In the genomic region with DNA sequence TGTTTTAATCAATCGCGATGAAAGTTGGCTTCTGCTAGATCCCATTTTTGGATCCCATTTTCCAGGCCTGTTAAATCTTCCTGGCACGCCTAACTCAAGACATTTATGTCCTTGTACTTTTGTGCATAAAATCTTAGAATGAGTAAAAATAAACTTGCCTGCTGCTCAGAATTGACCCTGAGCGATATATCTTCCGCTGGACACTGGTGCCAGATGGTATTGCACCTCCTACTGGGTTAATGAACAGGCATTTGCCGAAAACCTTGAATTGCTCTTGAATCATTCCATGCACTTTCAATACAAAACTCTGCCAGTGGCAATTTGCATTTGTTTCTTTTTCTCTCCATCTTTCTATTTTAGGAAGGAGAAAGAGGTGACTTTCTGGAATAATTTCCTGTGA, we compare ENCODE assay signal across 1 cellular context.
TF ChIP-seq lines count a peak whose summit lies in the region.

No MANE protein-coding gene starts in this region.

TF ChIP-seq in HCT116, 20 proteins besides CTCF, POLR2A, EP300 and RAD21 (continued from another document):
- TF ChIP-seq ZFX (IDR thresholded peaks at IDR 0.05) (no peak), EZH2 (IDR thresholded peaks at IDR 0.05) (no peak), EGR1 (IDR thresholded peaks at IDR 0.05; ENCODE audit: low read depth) (no peak), POLR2AphosphoS5 (IDR thresholded peaks at IDR 0.05; ENCODE audit: low read depth, low read length) (no peak), SRF (IDR thresholded peaks at IDR 0.05; ENCODE audit: low read depth) (no peak), CBX3 (IDR thresholded peaks at IDR 0.05; ENCODE audit: low read depth) (no peak), YY1 (IDR thresholded peaks at IDR 0.05; ENCODE audit: extremely low read depth, insufficient replicate concordance, low read depth, low read length) (no peak), SP1 (IDR thresholded peaks at IDR 0.05; ENCODE audit: low read depth) (no peak)
- TF ChIP-seq, protein P1, sequence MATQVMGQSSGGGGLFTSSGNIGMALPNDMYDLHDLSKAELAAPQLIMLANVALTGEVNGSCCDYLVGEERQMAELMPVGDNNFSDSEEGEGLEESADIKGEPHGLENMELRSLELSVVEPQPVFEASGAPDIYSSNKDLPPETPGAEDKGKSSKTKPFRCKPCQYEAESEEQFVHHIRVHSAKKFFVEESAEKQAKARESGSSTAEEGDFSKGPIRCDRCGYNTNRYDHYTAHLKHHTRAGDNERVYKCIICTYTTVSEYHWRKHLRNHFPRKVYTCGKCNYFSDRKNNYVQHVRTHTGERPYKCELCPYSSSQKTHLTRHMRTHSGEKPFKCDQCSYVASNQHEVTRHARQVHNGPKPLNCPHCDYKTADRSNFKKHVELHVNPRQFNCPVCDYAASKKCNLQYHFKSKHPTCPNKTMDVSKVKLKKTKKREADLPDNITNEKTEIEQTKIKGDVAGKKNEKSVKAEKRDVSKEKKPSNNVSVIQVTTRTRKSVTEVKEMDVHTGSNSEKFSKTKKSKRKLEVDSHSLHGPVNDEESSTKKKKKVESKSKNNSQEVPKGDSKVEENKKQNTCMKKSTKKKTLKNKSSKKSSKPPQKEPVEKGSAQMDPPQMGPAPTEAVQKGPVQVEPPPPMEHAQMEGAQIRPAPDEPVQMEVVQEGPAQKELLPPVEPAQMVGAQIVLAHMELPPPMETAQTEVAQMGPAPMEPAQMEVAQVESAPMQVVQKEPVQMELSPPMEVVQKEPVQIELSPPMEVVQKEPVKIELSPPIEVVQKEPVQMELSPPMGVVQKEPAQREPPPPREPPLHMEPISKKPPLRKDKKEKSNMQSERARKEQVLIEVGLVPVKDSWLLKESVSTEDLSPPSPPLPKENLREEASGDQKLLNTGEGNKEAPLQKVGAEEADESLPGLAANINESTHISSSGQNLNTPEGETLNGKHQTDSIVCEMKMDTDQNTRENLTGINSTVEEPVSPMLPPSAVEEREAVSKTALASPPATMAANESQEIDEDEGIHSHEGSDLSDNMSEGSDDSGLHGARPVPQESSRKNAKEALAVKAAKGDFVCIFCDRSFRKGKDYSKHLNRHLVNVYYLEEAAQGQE (IDR thresholded peaks at IDR 0.05; ENCODE audit: low read depth) = no peak
- TF ChIP-seq, protein P2, sequence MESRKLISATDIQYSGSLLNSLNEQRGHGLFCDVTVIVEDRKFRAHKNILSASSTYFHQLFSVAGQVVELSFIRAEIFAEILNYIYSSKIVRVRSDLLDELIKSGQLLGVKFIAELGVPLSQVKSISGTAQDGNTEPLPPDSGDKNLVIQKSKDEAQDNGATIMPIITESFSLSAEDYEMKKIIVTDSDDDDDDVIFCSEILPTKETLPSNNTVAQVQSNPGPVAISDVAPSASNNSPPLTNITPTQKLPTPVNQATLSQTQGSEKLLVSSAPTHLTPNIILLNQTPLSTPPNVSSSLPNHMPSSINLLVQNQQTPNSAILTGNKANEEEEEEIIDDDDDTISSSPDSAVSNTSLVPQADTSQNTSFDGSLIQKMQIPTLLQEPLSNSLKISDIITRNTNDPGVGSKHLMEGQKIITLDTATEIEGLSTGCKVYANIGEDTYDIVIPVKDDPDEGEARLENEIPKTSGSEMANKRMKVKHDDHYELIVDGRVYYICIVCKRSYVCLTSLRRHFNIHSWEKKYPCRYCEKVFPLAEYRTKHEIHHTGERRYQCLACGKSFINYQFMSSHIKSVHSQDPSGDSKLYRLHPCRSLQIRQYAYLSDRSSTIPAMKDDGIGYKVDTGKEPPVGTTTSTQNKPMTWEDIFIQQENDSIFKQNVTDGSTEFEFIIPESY (IDR thresholded peaks at IDR 0.05; ENCODE audit: extremely low read depth, insufficient replicate concordance, low read length) = no peak
